ENCODE assay signal across 27 cellular contexts in the genomic region with DNA sequence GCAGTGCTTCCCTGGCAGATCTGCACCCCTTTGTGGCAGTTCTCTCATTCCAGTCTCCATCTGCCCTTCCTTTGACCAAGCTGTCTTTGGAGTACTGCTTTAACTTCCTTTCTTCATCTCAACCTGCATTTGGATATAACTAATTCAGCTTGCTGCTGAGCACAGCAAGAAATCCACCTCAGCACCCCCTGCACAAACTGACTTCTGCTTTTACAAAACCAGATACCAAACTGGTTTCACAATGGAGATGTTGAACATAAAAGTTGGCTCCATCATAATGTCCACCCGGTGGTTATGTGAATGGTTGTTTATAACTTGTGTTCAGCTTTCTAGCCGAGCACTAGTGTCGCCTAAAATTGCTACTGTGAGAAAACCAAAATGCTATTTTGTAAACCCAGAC.
"Had no signal": no experiment of that assay in that cellular context is flagged by ENCODE, and none has a peak within 500 bp of the region (broad histone marks: within the 10 kb centered on the region; RNA-seq: fewer than 3 reads in every experiment).

No MANE protein-coding gene starts in this region.

- H3K4me3 Mint-ChIP-seq: activated B cell treated with CpG ODN at 0.5 μM for 24 hours; activated CD4-positive, alpha-beta T cell treated with anti-CD3 and anti-CD28 coated beads for 36 hours; activated naive CD8-positive, alpha-beta T cell treated with anti-CD3 and anti-CD28 coated beads, Interleukin-2, amount 10 ng/mL, durations not matched to agents 7 days and 5 days; activated T-cell treated with anti-CD3 and anti-CD28 coated beads, Interleukin-2, amount 50 U/mL, for 4 hours; effector memory CD8-positive, alpha-beta T cell; mesothelial cell of epicardium; naive thymus-derived CD8-positive, alpha-beta T cell had no signal

- H3K36me3 Mint-ChIP-seq: activated naive CD8-positive, alpha-beta T cell treated with anti-CD3 and anti-CD28 coated beads, Interleukin-2, amount 10 ng/mL, durations not matched to agents 7 days and 5 days; mesothelial cell of epicardium; naive thymus-derived CD8-positive, alpha-beta T cell had no signal

- DNase-seq: activated B cell treated with CpG ODN at 0.5 μM for 24 hours; activated CD4-positive, alpha-beta T cell treated with anti-CD3 and anti-CD28 coated beads for 36 hours; activated CD4-positive, alpha-beta T cell treated with anti-CD3 and anti-CD28 coated beads, Interleukin-2, amount 50 U/mL, for 4 hours; activated CD8-positive, alpha-beta memory T cell treated with anti-CD3 and anti-CD28 coated beads, Interleukin-2, amount 50 U/mL, for 48 hours; activated naive CD4-positive, alpha-beta T cell treated with Interleukin-2 at 50 U/mL for 16 hours; activated naive CD8-positive, alpha-beta T cell treated with anti-CD3 and anti-CD28 coated beads, Interleukin-2, amount 10 ng/mL, durations not matched to agents 7 days and 5 days; activated T-cell treated with anti-CD3 and anti-CD28 coated beads, Interleukin-2, amount 50 U/mL, for 4 hours; amniotic stem cell; colonic mucosa; dorsolateral prefrontal cortex; effector memory CD8-positive, alpha-beta T cell; heart right ventricle; left ventricle myocardium inferior; naive thymus-derived CD8-positive, alpha-beta T cell; retina; sigmoid colon; stimulated activated CD4-positive, alpha-beta T cell treated with anti-CD3 and anti-CD28 coated beads, Interleukin-4, amount 100 ng/mL, for 1 hour; stimulated activated naive CD4-positive, alpha-beta T cell; T1000; testis; trophoblast cell; uterus had no signal

- H3K27me3 Mint-ChIP-seq: activated B cell treated with CpG ODN at 0.5 μM for 24 hours; activated naive CD8-positive, alpha-beta T cell treated with anti-CD3 and anti-CD28 coated beads, Interleukin-2, amount 10 ng/mL, durations not matched to agents 7 days and 5 days; effector memory CD8-positive, alpha-beta T cell had no signal

- H3K4me3 ChIP-seq: colonic mucosa, dorsolateral prefrontal cortex, esophagus muscularis mucosa, heart right ventricle, left ventricle myocardium inferior, sigmoid colon, testis, uterus had no signal

- H3K9me3 Mint-ChIP-seq: activated B cell treated with CpG ODN at 0.5 μM for 24 hours; activated T-helper 2 cell treated with anti-CD3 and anti-CD28 coated beads, Interferon-gamma antibody, Interleukin-2, Interleukin-4, amounts not matched to agents 10 μg/mL and 5 μg/mL and 100 μg/mL, durations not matched to agents 14 hours and 24 hours and 36 hours; mesothelial cell of epicardium had no signal

- H3K4me1 ChIP-seq: colonic mucosa, esophagus muscularis mucosa, heart right ventricle, left ventricle myocardium inferior, sigmoid colon, testis, uterus had no signal

- H3K9me3 ChIP-seq: colonic mucosa, esophagus muscularis mucosa, heart right ventricle, left ventricle myocardium inferior, sigmoid colon, testis, uterus had no signal

- FAIRE-seq: bronchial epithelial cell had no signal

- ATAC-seq: activated CD4-positive, alpha-beta T cell treated with anti-CD3 and anti-CD28 coated beads for 36 hours; activated T-cell treated with anti-CD3 and anti-CD28 coated beads, Interleukin-2, amount 50 U/mL, for 4 hours; effector memory CD8-positive, alpha-beta T cell; heart right ventricle; naive thymus-derived CD8-positive, alpha-beta T cell had no signal

- H3K27ac ChIP-seq: colonic mucosa, dorsolateral prefrontal cortex, esophagus muscularis mucosa, heart right ventricle, left ventricle myocardium inferior, sigmoid colon, testis, uterus had no signal

- H3K27ac Mint-ChIP-seq: activated B cell treated with CpG ODN at 0.5 μM for 24 hours; activated CD4-positive, alpha-beta T cell treated with anti-CD3 and anti-CD28 coated beads for 36 hours; activated naive CD8-positive, alpha-beta T cell treated with anti-CD3 and anti-CD28 coated beads, Interleukin-2, amount 10 ng/mL, durations not matched to agents 7 days and 5 days; activated T-helper 2 cell treated with anti-CD3 and anti-CD28 coated beads, Interferon-gamma antibody, Interleukin-2, Interleukin-4, amounts not matched to agents 10 μg/mL and 5 μg/mL and 100 μg/mL, durations not matched to agents 14 hours and 24 hours and 36 hours; effector memory CD8-positive, alpha-beta T cell; mesothelial cell of epicardium; naive thymus-derived CD8-positive, alpha-beta T cell; progenitor cell of endocrine pancreas had no signal

- H3K4me1 Mint-ChIP-seq: activated B cell treated with CpG ODN at 0.5 μM for 24 hours; activated CD4-positive, alpha-beta T cell treated with anti-CD3 and anti-CD28 coated beads for 36 hours; activated naive CD8-positive, alpha-beta T cell treated with anti-CD3 and anti-CD28 coated beads, Interleukin-2, amount 10 ng/mL, durations not matched to agents 7 days and 5 days; naive thymus-derived CD8-positive, alpha-beta T cell had no signal

- H3K36me3 ChIP-seq: colonic mucosa, esophagus muscularis mucosa, heart right ventricle, left ventricle myocardium inferior, sigmoid colon, uterus had no signal

- H3K27me3 ChIP-seq: colonic mucosa, dorsolateral prefrontal cortex, esophagus muscularis mucosa, heart right ventricle, sigmoid colon, testis, uterus had no signal
